Comparison of ENCODE assay signal across 15 cellular contexts in the genomic region with DNA sequence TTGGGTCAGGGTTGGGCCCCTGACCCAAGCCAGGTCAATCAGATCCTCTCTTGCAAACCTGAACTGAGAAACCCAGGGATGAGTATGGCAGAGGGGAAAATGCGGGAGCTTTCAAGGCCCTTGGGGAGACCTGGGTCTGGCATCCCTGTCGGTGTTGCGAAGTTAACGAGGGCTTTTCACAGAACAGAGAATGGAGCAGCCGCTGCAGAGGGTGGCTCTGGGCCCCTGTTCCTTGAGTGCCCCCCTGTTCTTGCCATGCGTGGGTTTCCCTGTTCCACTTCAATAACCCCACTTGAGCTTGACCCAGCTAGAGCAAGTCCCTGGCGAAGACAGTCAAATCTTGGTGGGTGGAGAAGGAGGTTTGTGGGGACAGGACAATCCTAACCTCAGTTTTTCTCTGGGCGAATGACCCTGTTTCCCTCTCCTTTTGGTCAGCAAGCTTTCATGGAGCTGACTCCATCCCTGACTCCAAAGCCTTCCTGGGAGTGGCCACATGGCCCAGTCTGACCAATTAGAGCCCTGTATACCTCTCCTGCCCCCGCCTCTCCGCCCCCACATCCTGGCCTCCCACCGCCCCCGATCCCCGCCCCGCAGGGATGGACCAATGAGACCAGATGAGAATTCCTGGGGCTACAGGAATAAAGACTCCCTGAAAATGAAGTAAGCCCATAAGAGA. TPM values are rescaled to one million over a fixed set of nuclear protein-coding genes. Genes with fewer than 3 reads are reported as not detected.
DNase-seq lines count a peak whose midpoint lies in the region; ATAC-seq and TF ChIP-seq lines count a peak whose summit lies in the region.
"Had no signal": no experiment of that assay in that cellular context is flagged by ENCODE, and none has a peak within 500 bp of the region (broad histone marks: within the 10 kb centered on the region; RNA-seq: fewer than 3 reads in every experiment).

No MANE protein-coding gene starts in this region.

- H3K4me1 ChIP-seq in A673 (ENCODE audit: insufficient read depth, low read length, poor library complexity, severe bottlenecking) (peaks cover 15% of the 10 kb centered on the region), H9 (ENCODE audit: insufficient read depth, low read length) (peaks cover 4% of the 10 kb centered on the region; the same call in 1 of the 2 replicates), iPS-20b (ENCODE audit: insufficient read depth, low read length) (peaks cover 23% of the 10 kb centered on the region), smooth muscle cell (ENCODE audit: low read depth) (peaks cover 20% of the 10 kb centered on the region)

- no peak overlapping the region for H3K18ac ChIP-seq in H9 (ENCODE audit: insufficient read length, low read depth, low read length)

- H3K79me1 ChIP-seq in H9 (ENCODE audit: insufficient read depth, low read depth, low read length, poor library complexity, severe bottlenecking), result no peaks in the 10 kb centered on the region

- no peak overlapping the region for H2AK5ac ChIP-seq in H9 (ENCODE audit: insufficient read length, low read length)

- H3K23ac ChIP-seq in H9 (ENCODE audit: insufficient read length, low read depth, low read length), result no peak overlapping the region

- H3K36me3 ChIP-seq in A673 (ENCODE audit: insufficient read depth, low read length, poor library complexity, severe bottlenecking), result no peaks in the 10 kb centered on the region
- no peaks in the 10 kb centered on the region for H3K36me3 ChIP-seq in iPS-20b (ENCODE audit: insufficient read depth, low read depth, low read length)
- no peaks in the 10 kb centered on the region for H3K36me3 ChIP-seq in smooth muscle cell (ENCODE audit: low read depth)
- H3K36me3 ChIP-seq: vagina had no signal

- TF ChIP-seq CTCF in A673 (conservative IDR thresholded peaks at IDR 0.05; ENCODE audit: low read depth, low read length), result no peak
- TF ChIP-seq CTCF in H9 (conservative IDR thresholded peaks at IDR 0.05), result no peak
- TF ChIP-seq CTCF in smooth muscle cell (IDR thresholded peaks at IDR 0.05; ENCODE audit: borderline replicate concordance, insufficient read depth, poor library complexity, severe bottlenecking), result no peak

- no peaks in the 10 kb centered on the region for H4K20me1 ChIP-seq in H9 (ENCODE audit: control insufficient read depth, insufficient read depth, insufficient read length)
- peaks cover 13% of the 10 kb centered on the region for H4K20me1 ChIP-seq in smooth muscle cell (ENCODE audit: low read depth)

- H2BK120ac ChIP-seq in H9 (ENCODE audit: low read depth, low read length, poor library complexity, severe bottlenecking), result no peak overlapping the region

- no peak overlapping the region for H4K8ac ChIP-seq in H9 (replicated peaks; ENCODE audit: insufficient read length, low read depth, low read length)

- H3K27ac Mint-ChIP-seq in H9, result peak overlapping the region in 1 of 3 experiments; percentile 70; a peak in 2 of 7 replicates
- no peak overlapping the region for H3K27ac Mint-ChIP-seq in activated T-helper 1 cell treated with anti-CD3 and anti-CD28 coated beads, Interleukin-12 subunit alpha, Interleukin-12 subunit beta, Interleukin-2, Interleukin-4 antibody, amounts not matched to agents 30 ng/mL and 10 ng/mL and 1 ng/mL, durations not matched to agents 14 hours and 24 hours and 36 hours
- H3K27ac Mint-ChIP-seq: stimulated activated memory B cell treated with anti-CD40 and anti-IgM and Interleukin-4, amounts not matched to agents 10 μg/mL and 1 μg/mL and 100 μg/mL, for 72 hours had no signal

- H3K56ac ChIP-seq in H9 (ENCODE audit: insufficient read length, low read depth, low read length), result no peak overlapping the region

- no TSS peak for BruUV-seq in A673 (replicated peaks; lab: Mats Ljungman, UMichigan)

- no CpG with 5 or more reads among the region's 14 CpGs for WGBS in H9 (ENCODE audit: extremely low coverage, insufficient read length, low lambda C conversion rate)
- WGBS in smooth muscle cell (ENCODE audit: low lambda C conversion rate), result 72% methylated on average over 14 of the region's 14 CpGs

- H2BK20ac ChIP-seq in H9 (ENCODE audit: low read depth, low read length, poor library complexity, severe bottlenecking), result no peak overlapping the region

- no peak overlapping the region for H3T11ph ChIP-seq in H9 (ENCODE audit: low read length)

- no peaks in the 10 kb centered on the region for H3K9me3 ChIP-seq in A673 (ENCODE audit: low read depth, low read length, poor library complexity, severe bottlenecking)
- H3K9me3 ChIP-seq in H9 (ENCODE audit: control insufficient read depth, low read depth, low read length), result no peaks in the 10 kb centered on the region
- H3K9me3 ChIP-seq in iPS-20b (ENCODE audit: insufficient read depth, low read depth, low read length), result no peaks in the 10 kb centered on the region
- H3K9me3 ChIP-seq in smooth muscle cell (replicated peaks; ENCODE audit: low read depth), result no peaks in the 10 kb centered on the region
- H3K9me3 ChIP-seq: vagina had no signal

- H3K4me2 ChIP-seq in H9 (ENCODE audit: insufficient read depth, insufficient read length, low read length) (peak overlapping the region; percentile 11), smooth muscle cell (no peak overlapping the region)

- CTCF ChIA-PET in A673 (lab: Charles Lee), result no interaction called here

- peak; percentile 37 for DNase-seq in A673 (ENCODE audit: low spot score)
- peak; percentile 86 for DNase-seq in H9
- DNase-seq in SK-MEL-5 (ENCODE audit: low read depth, low spot score), result peak; percentile 66
- DNase-seq in smooth muscle cell (lab: John Stamatoyannopoulos, UW; ENCODE audit: unreplicated experiment), result no peak
- DNase-seq in activated T-helper 1 cell treated with anti-CD3 and anti-CD28 coated beads, Interleukin-12 subunit alpha, Interleukin-12 subunit beta, Interleukin-2, Interleukin-4 antibody, amounts not matched to agents 30 ng/mL and 10 ng/mL and 1 ng/mL, durations not matched to agents 14 hours and 24 hours and 36 hours (ENCODE audit: low spot score), result no peak
- DNase-seq in stimulated activated naive CD4-positive, alpha-beta T cell (lab: John Stamatoyannopoulos, UW), result no peak
- DNase-seq: AML-193; GF-D8; NCI-H187 treated with DMSO at 0.1 percent for 48 hours; NK-92 treated with Interleukin-12 subunit alpha and Interleukin-12 subunit beta, amount 100 ng/mL, for 24 hours; stimulated activated CD4-positive, alpha-beta T cell treated with anti-CD3 and anti-CD28 coated beads, Interleukin-4, amount 100 ng/mL, for 24 hours had no signal

- H4K5ac ChIP-seq in H9 (ENCODE audit: insufficient read length, low read depth, low read length), result no peak overlapping the region

- H3F3A ChIP-seq in smooth muscle cell (ENCODE audit: low read depth), result no peaks in the 10 kb centered on the region

- H3K4me3 ChIP-seq in A673 (ENCODE audit: low read depth, low read length, poor library complexity, severe bottlenecking), result no peak overlapping the region
- H3K4me3 ChIP-seq in iPS-20b (ENCODE audit: low read length), result peak overlapping the region; percentile 23
- no peak overlapping the region for H3K4me3 ChIP-seq in smooth muscle cell
- H3K4me3 ChIP-seq: vagina had no signal

- H4K91ac ChIP-seq in H9 (ENCODE audit: insufficient read length, low read depth, low read length), result no peak overlapping the region

- intact Hi-C loops in A673 (cut with micrococcal nuclease; ENCODE audit: unreplicated experiment), result no loop called here
- intact Hi-C loops in activated T-helper 1 cell treated with anti-CD3 and anti-CD28 coated beads, Interleukin-12 subunit alpha, Interleukin-12 subunit beta, Interleukin-2, Interleukin-4 antibody, amounts not matched to agents 30 ng/mL and 10 ng/mL and 1 ng/mL, durations not matched to agents 14 hours and 24 hours and 36 hours (cut with micrococcal nuclease), result loop anchor here (10.0 kb wide), 3 partner anchors 627 to 897 kb away; partner anchors contain the start of genes C5orf24, PCBD2 and SAR1B

- peaks cover 18% of the 10 kb centered on the region for H3K23me2 ChIP-seq in H9 (ENCODE audit: insufficient read length, low read depth, low read length, poor library complexity, severe bottlenecking)

- peak overlapping the region in 1 of 2 experiments; percentile 44; a peak in 4 of 5 replicates for H3K4me3 Mint-ChIP-seq in H9
- H3K4me3 Mint-ChIP-seq in activated T-helper 1 cell treated with anti-CD3 and anti-CD28 coated beads, Interleukin-12 subunit alpha, Interleukin-12 subunit beta, Interleukin-2, Interleukin-4 antibody, amounts not matched to agents 30 ng/mL and 10 ng/mL and 1 ng/mL, durations not matched to agents 14 hours and 24 hours and 36 hours, result no peak overlapping the region
- H3K4me3 Mint-ChIP-seq: stimulated activated memory B cell treated with anti-CD40 and anti-IgM and Interleukin-4, amounts not matched to agents 10 μg/mL and 1 μg/mL and 100 μg/mL, for 72 hours had no signal

- peaks cover 26 to 37% of the 10 kb centered on the region in 2 experiments for H3K4me1 Mint-ChIP-seq in H9
- H3K4me1 Mint-ChIP-seq in activated T-helper 1 cell treated with anti-CD3 and anti-CD28 coated beads, Interleukin-12 subunit alpha, Interleukin-12 subunit beta, Interleukin-2, Interleukin-4 antibody, amounts not matched to agents 30 ng/mL and 10 ng/mL and 1 ng/mL, durations not matched to agents 14 hours and 24 hours and 36 hours (ENCODE audit: low read depth), result peaks cover 27% of the 10 kb centered on the region

- in situ Hi-C loops in SK-MEL-5 (cut with HindIII; ENCODE audit: low pct_unique_long_range_greater_than_20kb, low sequenced_read_pairs), result no loop called here

- H3K27me3 ChIP-seq in A673 (replicated peaks; ENCODE audit: insufficient read depth, low read depth, low read length, poor library complexity) (no peaks in the 10 kb centered on the region), H9 (ENCODE audit: insufficient read depth, low read length) (no peaks in the 10 kb centered on the region), iPS-20b (ENCODE audit: insufficient read depth, low read length) (peaks cover 7% of the 10 kb centered on the region; the same call in 1 of the 2 replicates), smooth muscle cell (ENCODE audit: low read depth) (no peaks in the 10 kb centered on the region)
- H3K27me3 ChIP-seq: vagina had no signal

- no peak overlapping the region for H2BK15ac ChIP-seq in H9 (ENCODE audit: low read depth, low read length)

- no peak overlapping the region for H3K14ac ChIP-seq in H9 (ENCODE audit: insufficient read depth, low read length)

- H3K36me3 Mint-ChIP-seq in H9 (ENCODE audit: insufficient read depth in 1 of 3, low read depth in 3 of 3), result peaks cover 0 to 9% (median 1%) of the 10 kb centered on the region in 3 experiments; a peak in 3 of 7 replicates
- peaks cover 8% of the 10 kb centered on the region for H3K36me3 Mint-ChIP-seq in activated T-helper 1 cell treated with anti-CD3 and anti-CD28 coated beads, Interleukin-12 subunit alpha, Interleukin-12 subunit beta, Interleukin-2, Interleukin-4 antibody, amounts not matched to agents 30 ng/mL and 10 ng/mL and 1 ng/mL, durations not matched to agents 14 hours and 24 hours and 36 hours (ENCODE audit: low read depth)
- H3K36me3 Mint-ChIP-seq: stimulated activated memory B cell treated with anti-CD40 and anti-IgM and Interleukin-4, amounts not matched to agents 10 μg/mL and 1 μg/mL and 100 μg/mL, for 72 hours had no signal

- no peak overlapping the region for H2BK5ac ChIP-seq in H9 (ENCODE audit: insufficient read length, low read length)

- peaks cover 0 to 2% of the 10 kb centered on the region in 2 experiments; a peak in 1 of 5 replicates for H3K9me3 Mint-ChIP-seq in H9
- no peaks in the 10 kb centered on the region for H3K9me3 Mint-ChIP-seq in activated T-helper 1 cell treated with anti-CD3 and anti-CD28 coated beads, Interleukin-12 subunit alpha, Interleukin-12 subunit beta, Interleukin-2, Interleukin-4 antibody, amounts not matched to agents 30 ng/mL and 10 ng/mL and 1 ng/mL, durations not matched to agents 14 hours and 24 hours and 36 hours
- H3K9me3 Mint-ChIP-seq: stimulated activated memory B cell treated with anti-CD40 and anti-IgM and Interleukin-4, amounts not matched to agents 10 μg/mL and 1 μg/mL and 100 μg/mL, for 72 hours had no signal

- H2BK12ac ChIP-seq in H9 (ENCODE audit: insufficient read length, low read depth, low read length), result no peak overlapping the region

- H3K27ac ChIP-seq in A673 (ENCODE audit: low read depth, low read length, poor library complexity, severe bottlenecking) (no peak overlapping the region), H9 (ENCODE audit: insufficient read length, low read depth, low read length) (no peak overlapping the region), iPS-20b (ENCODE audit: low read length) (no peak overlapping the region), smooth muscle cell (ENCODE audit: low read depth) (no peak overlapping the region)
- H3K27ac ChIP-seq: vagina had no signal

- peaks cover 10% of the 10 kb centered on the region for H3K27me3 Mint-ChIP-seq in H9 (ENCODE audit: low read depth)
- peaks cover 8% of the 10 kb centered on the region for H3K27me3 Mint-ChIP-seq in activated T-helper 1 cell treated with anti-CD3 and anti-CD28 coated beads, Interleukin-12 subunit alpha, Interleukin-12 subunit beta, Interleukin-2, Interleukin-4 antibody, amounts not matched to agents 30 ng/mL and 10 ng/mL and 1 ng/mL, durations not matched to agents 14 hours and 24 hours and 36 hours (ENCODE audit: insufficient read depth)

- H2AFZ ChIP-seq in H9 (ENCODE audit: low read length) (no peak overlapping the region), smooth muscle cell (ENCODE audit: low read depth) (no peak overlapping the region)

- H3K79me2 ChIP-seq in H9 (ENCODE audit: insufficient read depth, low read length), result peaks cover 11% of the 10 kb centered on the region; the same call in 1 of the 2 replicates
- H3K79me2 ChIP-seq in smooth muscle cell (ENCODE audit: low read depth), result peaks cover 14% of the 10 kb centered on the region

- H3K9ac ChIP-seq in H9 (ENCODE audit: extremely low read depth, insufficient read length, low read length) (no peak overlapping the region), iPS-20b (ENCODE audit: low read depth, low read length) (peak overlapping the region; percentile 32; the same call in 1 of the 2 replicates), smooth muscle cell (ENCODE audit: low read depth) (no peak overlapping the region)

- no peak for ATAC-seq in GM21737 (IDR thresholded peaks at IDR 0.05; ENCODE audit: unreplicated experiment)
- ATAC-seq: stimulated activated memory B cell treated with anti-CD40 and anti-IgM and Interleukin-4, amounts not matched to agents 10 μg/mL and 1 μg/mL and 100 μg/mL, for 72 hours had no signal

- POLR2A ChIA-PET in A673 (lab: Charles Lee; ENCODE audit: low non-redundant PET), result interaction anchor here (0.6 to 0.7 kb wide), 2 partner anchors 140 to 1038 kb away, joined by 7 to 10 read pairs; no protein-coding TSS in a partner anchor

- H3K4ac ChIP-seq in H9 (ENCODE audit: low read depth, low read length), result no peak overlapping the region

RNA-seq across cellular contexts. Expression of gene VDAC1, which starts 2.9 kb away (rescaled TPM):
- total RNA-seq in A673 (2021), result 354 and 367 TPM in 2 replicates
- total RNA-seq in H9 (2021), result 206 and 208 TPM in 2 replicates
- total RNA-seq in SK-MEL-5 (2014; rRNA removed; shearing (Covaris generic)), result 566 and 620 TPM in 2 replicates
- 466 and 549 TPM in 2 replicates for polyA plus RNA-seq in SK-MEL-5 (2015; cell fraction: cytosol; rRNA removed)
- polyA plus RNA-seq in SK-MEL-5 (2015; cell fraction: nucleus; rRNA removed), result 181 and 183 TPM in 2 replicates
- 252 and 275 TPM in 2 replicates for total RNA-seq in smooth muscle cell
- 221 and 243 TPM in 2 replicates for polyA plus RNA-seq in smooth muscle cell
- total RNA-seq in activated T-helper 1 cell treated with anti-CD3 and anti-CD28 coated beads, Interleukin-12 subunit alpha, Interleukin-12 subunit beta, Interleukin-2, Interleukin-4 antibody, amounts not matched to agents 30 ng/mL and 10 ng/mL and 1 ng/mL, durations not matched to agents 14 hours and 24 hours and 36 hours, result 440 and 442 TPM in 2 replicates

RNA-seq across cellular contexts. Expression of gene C5orf15, which starts 39.3 kb away (rescaled TPM):
- total RNA-seq in A673 (2021) (40.8 and 41.5 TPM in 2 replicates), H9 (2021) (32.7 and 33.4 TPM in 2 replicates), smooth muscle cell (128 and 169 TPM in 2 replicates)
- 108 and 121 TPM in 2 replicates for total RNA-seq in SK-MEL-5 (2014; rRNA removed; shearing (Covaris generic))
- 123 and 153 TPM in 2 replicates for polyA plus RNA-seq in SK-MEL-5 (2015; cell fraction: cytosol; rRNA removed)
- 59.1 and 60.0 TPM in 2 replicates for polyA plus RNA-seq in SK-MEL-5 (2015; cell fraction: nucleus; rRNA removed)
- 64.9 and 66.1 TPM in 2 replicates for polyA plus RNA-seq in smooth muscle cell
- total RNA-seq in activated T-helper 1 cell treated with anti-CD3 and anti-CD28 coated beads, Interleukin-12 subunit alpha, Interleukin-12 subunit beta, Interleukin-2, Interleukin-4 antibody, amounts not matched to agents 30 ng/mL and 10 ng/mL and 1 ng/mL, durations not matched to agents 14 hours and 24 hours and 36 hours, result 50.0 and 50.8 TPM in 2 replicates

Comparison
In these comparisons a context has a peak if more than half of its experiments do, and no peak if none do; other contexts are left out.
1. DNase-seq: peak in A673 (single experiment), H9 (single experiment) and SK-MEL-5 (single experiment); none in smooth muscle cell (single experiment), activated T-helper 1 cell treated with anti-CD3 and anti-CD28 coated beads, Interleukin-12 subunit alpha, Interleukin-12 subunit beta, Interleukin-2, Interleukin-4 antibody, amounts not matched to agents 30 ng/mL and 10 ng/mL and 1 ng/mL, durations not matched to agents 14 hours and 24 hours and 36 hours (single experiment) and stimulated activated naive CD4-positive, alpha-beta T cell (0 of 6).